ENCODE assay signal across 22 cellular contexts in the genomic region with DNA sequence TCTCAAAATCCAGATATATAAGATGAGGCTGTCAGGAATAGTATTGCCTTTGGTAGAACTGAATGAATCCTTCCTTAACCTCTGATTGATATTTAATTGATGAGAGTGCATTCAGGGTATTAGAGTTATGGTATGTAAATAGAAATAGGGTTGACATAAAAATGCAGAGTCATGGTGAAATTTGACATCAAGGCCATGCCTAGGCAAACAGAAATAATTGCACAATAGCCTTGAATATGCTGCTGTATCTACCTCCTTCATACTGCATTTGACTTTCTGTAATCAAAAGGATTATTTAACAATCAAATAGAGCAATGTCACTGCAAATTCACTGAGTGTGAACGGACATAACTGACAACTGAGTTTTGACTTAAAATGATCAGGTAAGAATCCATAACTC.
"Had no signal": no experiment of that assay in that cellular context is flagged by ENCODE, and none has a peak within 500 bp of the region (broad histone marks: within the 10 kb centered on the region; RNA-seq: fewer than 3 reads in every experiment).

No MANE protein-coding gene starts in this region.

- ATAC-seq: left lung, natural killer cell, upper lobe of right lung had no signal

- H3K4me1 ChIP-seq: esophagus muscularis mucosa, left lung, spleen, thyroid gland, upper lobe of right lung had no signal

- H3K9me3 ChIP-seq: esophagus muscularis mucosa, left lung, thyroid gland, upper lobe of right lung had no signal

- H3K27ac ChIP-seq: esophagus muscularis mucosa, hepatocyte, left lung, spleen, thyroid gland, upper lobe of right lung had no signal

- FAIRE-seq: astrocyte, colon had no signal

- DNase-seq: activated CD4-positive, alpha-beta memory T cell treated with anti-CD3 and anti-CD28 coated beads for 36 hours; activated CD4-positive, alpha-beta T cell treated with anti-CD3 and anti-CD28 coated beads for 48 hours; activated naive CD4-positive, alpha-beta T cell treated with Interleukin-2 at 50 U/mL for 16 hours; activated naive CD8-positive, alpha-beta T cell treated with anti-CD3 and anti-CD28 coated beads for 36 hours; activated T-cell treated with anti-CD3 and anti-CD28 coated beads, Interleukin-2, amount 50 U/mL, for 48 hours; effector memory CD4-positive, alpha-beta T cell; glutamatergic neuron; immature natural killer cell; left lung; midbrain; natural killer cell; spleen; stimulated activated CD4-positive, alpha-beta T cell treated with anti-CD3 and anti-CD28 coated beads, Interleukin-4, amount 100 ng/mL, for 1 hour; stimulated activated naive CD4-positive, alpha-beta T cell; T-helper 9 cell; thyroid gland; upper lobe of right lung had no signal

- H3K4me3 ChIP-seq: esophagus muscularis mucosa, hepatocyte, left lung, lung, spleen, thyroid gland, upper lobe of right lung had no signal

- H3K27me3 ChIP-seq: esophagus muscularis mucosa, hepatocyte, left lung, spleen, thyroid gland, upper lobe of right lung had no signal

- H3K36me3 ChIP-seq: esophagus muscularis mucosa, left lung, spleen, thyroid gland, upper lobe of right lung had no signal

- H3K4me2 ChIP-seq: hepatocyte had no signal
